Comparison of ENCODE assay signal across 33 cellular contexts in genomic region chr15:97627634-97628033, GRCh38.
"Had no signal": no experiment of that assay in that cellular context is flagged by ENCODE, and none has a peak within 500 bp of the region (broad histone marks: within the 10 kb centered on the region; RNA-seq: fewer than 3 reads in every experiment).

No MANE protein-coding gene starts in this region.

- H3K4me3 ChIP-seq: adrenal gland, ascending aorta, body of pancreas, breast epithelium, cardiac muscle cell had no signal

- H3K4me1 ChIP-seq: adrenal gland, ascending aorta, body of pancreas, breast epithelium had no signal

- FAIRE-seq: astrocyte, bronchial epithelial cell had no signal

- H3K36me3 ChIP-seq: adrenal gland, ascending aorta, brain microvascular endothelial cell, breast epithelium, cardiac muscle cell had no signal

- H3K27me3 ChIP-seq: adrenal gland, ascending aorta, body of pancreas, brain microvascular endothelial cell, breast epithelium, cardiac muscle cell had no signal

- H3K27ac ChIP-seq: adrenal gland, ascending aorta, body of pancreas, brain microvascular endothelial cell, breast epithelium, cardiac muscle cell had no signal

- ATAC-seq: activated naive CD4-positive, alpha-beta T cell treated with anti-CD3 and anti-CD28 coated beads, Interleukin-2, amount 50 U/mL, for 72 hours; activated naive CD8-positive, alpha-beta T cell treated with anti-CD3 and anti-CD28 coated beads, Interleukin-2, amount 50 U/mL, for 24 hours; activated T-cell treated with anti-CD3 and anti-CD28 coated beads, Interleukin-2, amount 50 U/mL, for 4 hours; activated T-cell treated with anti-CD3 and anti-CD28 coated beads, Interleukin-2, amount 50 U/mL, for 72 hours; activated T-helper 17 cell treated with anti-CD3 and anti-CD28 coated beads, Interleukin-2, amount 50 U/mL, for 72 hours; body of pancreas had no signal

- H3K9me3 ChIP-seq: adrenal gland, ascending aorta, body of pancreas, breast epithelium had no signal

- DNase-seq: activated effector memory CD4-positive, alpha-beta T cell treated with anti-CD3 and anti-CD28 coated beads, Interleukin-2, amount 50 U/mL, for 16 hours; activated effector memory CD4-positive, alpha-beta T cell treated with Interleukin-2 at 50 U/mL for 16 hours; activated gamma-delta T cell; activated gamma-delta T cell treated with Interleukin-2 at 50 U/mL for 16 hours; activated naive CD4-positive, alpha-beta T cell treated with anti-CD3 and anti-CD28 coated beads for 36 hours; activated naive CD4-positive, alpha-beta T cell treated with anti-CD3 and anti-CD28 coated beads, Interleukin-2, amount 10 ng/mL, durations not matched to agents 7 days and 5 days; activated naive CD4-positive, alpha-beta T cell treated with anti-CD3 and anti-CD28 coated beads, Interleukin-2, amount 50 U/mL, for 16 hours; activated naive CD4-positive, alpha-beta T cell treated with Interleukin-2 at 50 U/mL for 16 hours; activated naive CD8-positive, alpha-beta T cell treated with anti-CD3 and anti-CD28 coated beads for 36 hours; activated naive CD8-positive, alpha-beta T cell treated with anti-CD3 and anti-CD28 coated beads, Interleukin-2, amount 10 ng/mL, durations not matched to agents 7 days and 5 days; activated naive CD8-positive, alpha-beta T cell treated with anti-CD3 and anti-CD28 coated beads, Interleukin-2, amount 50 U/mL, for 24 hours; activated T-cell treated with anti-CD3 and anti-CD28 coated beads, Interleukin-2, amount 50 U/mL, for 1 hour; activated T-cell treated with anti-CD3 and anti-CD28 coated beads, Interleukin-2, amount 50 U/mL, for 24 hours; activated T-cell treated with anti-CD3 and anti-CD28 coated beads, Interleukin-2, amount 50 U/mL, for 4 hours; activated T-cell treated with anti-CD3 and anti-CD28 coated beads, Interleukin-2, amount 50 U/mL, for 48 hours; activated T-cell treated with anti-CD3 and anti-CD28 coated beads, Interleukin-2, amount 50 U/mL, for 72 hours; adrenal gland; amniotic stem cell; amygdala; anterior cingulate cortex; aorta; body of pancreas; brain microvascular endothelial cell; caudate nucleus; central memory CD4-positive, alpha-beta T cell; cerebellar nuclear complex had no signal
